1 cellular context compared by ENCODE assay signal in the genomic region with DNA sequence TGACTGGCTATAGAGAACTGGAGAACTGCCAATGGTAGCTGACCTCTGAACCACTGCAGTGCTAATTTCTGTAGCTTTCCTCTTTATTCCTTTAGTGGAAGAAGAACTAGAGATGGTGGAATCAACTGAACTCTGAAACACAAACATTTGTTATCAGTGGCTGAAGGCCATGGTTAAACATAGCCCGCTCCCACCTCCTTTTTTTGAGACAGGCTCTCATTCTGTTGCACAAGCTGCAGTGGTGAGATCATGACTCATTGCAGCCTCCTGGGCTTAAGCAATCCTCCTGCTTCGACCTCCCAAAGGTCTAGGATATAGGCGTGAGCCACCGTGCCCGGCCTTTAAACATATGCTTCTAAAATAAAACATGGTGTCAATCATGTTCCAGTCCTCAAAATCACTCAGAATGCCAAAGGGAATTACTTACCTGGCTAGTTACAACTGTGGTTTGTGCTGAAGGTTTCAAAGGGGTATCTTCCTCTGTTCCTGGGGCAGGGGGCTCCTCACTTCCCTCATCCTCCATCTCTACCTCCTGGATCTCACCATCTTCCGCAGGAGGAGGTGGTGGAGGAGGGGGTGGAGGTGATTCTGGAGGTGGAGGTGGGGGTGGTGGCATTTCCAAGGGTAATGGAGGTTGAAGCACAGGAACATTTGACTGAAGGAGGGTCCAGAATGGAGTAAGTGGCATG.
TF ChIP-seq lines count a peak whose summit lies in the region.

No MANE protein-coding gene starts in this region.

TF ChIP-seq in HepG2, 621 proteins besides CTCF, POLR2A, EP300 and RAD21 (continued from another document and continues in another):
- TF ChIP-seq, protein P1, sequence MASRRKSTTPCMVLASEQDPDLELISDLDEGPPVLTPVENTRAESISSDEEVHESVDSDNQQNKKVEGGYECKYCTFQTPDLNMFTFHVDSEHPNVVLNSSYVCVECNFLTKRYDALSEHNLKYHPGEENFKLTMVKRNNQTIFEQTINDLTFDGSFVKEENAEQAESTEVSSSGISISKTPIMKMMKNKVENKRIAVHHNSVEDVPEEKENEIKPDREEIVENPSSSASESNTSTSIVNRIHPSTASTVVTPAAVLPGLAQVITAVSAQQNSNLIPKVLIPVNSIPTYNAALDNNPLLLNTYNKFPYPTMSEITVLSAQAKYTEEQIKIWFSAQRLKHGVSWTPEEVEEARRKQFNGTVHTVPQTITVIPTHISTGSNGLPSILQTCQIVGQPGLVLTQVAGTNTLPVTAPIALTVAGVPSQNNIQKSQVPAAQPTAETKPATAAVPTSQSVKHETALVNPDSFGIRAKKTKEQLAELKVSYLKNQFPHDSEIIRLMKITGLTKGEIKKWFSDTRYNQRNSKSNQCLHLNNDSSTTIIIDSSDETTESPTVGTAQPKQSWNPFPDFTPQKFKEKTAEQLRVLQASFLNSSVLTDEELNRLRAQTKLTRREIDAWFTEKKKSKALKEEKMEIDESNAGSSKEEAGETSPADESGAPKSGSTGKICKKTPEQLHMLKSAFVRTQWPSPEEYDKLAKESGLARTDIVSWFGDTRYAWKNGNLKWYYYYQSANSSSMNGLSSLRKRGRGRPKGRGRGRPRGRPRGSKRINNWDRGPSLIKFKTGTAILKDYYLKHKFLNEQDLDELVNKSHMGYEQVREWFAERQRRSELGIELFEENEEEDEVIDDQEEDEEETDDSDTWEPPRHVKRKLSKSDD (CRISPR knock-in tag; IDR thresholded peaks at IDR 0.05; ENCODE audit: low read depth), result peak; percentile 61; the same call in 1 of the 2 replicates
- TF ChIP-seq ZNF431 (CRISPR knock-in tag; IDR thresholded peaks at IDR 0.05; ENCODE audit: borderline replicate concordance, low read depth), result no peak; the same call in 1 of the 2 replicates
- TF ChIP-seq ZNF430 (CRISPR knock-in tag; IDR thresholded peaks at IDR 0.05), result peak; percentile 93
- no peak for TF ChIP-seq PHF5A (CRISPR knock-in tag; IDR thresholded peaks at IDR 0.05; ENCODE audit: low read depth, unreplicated experiment)
- TF ChIP-seq, protein P2, sequence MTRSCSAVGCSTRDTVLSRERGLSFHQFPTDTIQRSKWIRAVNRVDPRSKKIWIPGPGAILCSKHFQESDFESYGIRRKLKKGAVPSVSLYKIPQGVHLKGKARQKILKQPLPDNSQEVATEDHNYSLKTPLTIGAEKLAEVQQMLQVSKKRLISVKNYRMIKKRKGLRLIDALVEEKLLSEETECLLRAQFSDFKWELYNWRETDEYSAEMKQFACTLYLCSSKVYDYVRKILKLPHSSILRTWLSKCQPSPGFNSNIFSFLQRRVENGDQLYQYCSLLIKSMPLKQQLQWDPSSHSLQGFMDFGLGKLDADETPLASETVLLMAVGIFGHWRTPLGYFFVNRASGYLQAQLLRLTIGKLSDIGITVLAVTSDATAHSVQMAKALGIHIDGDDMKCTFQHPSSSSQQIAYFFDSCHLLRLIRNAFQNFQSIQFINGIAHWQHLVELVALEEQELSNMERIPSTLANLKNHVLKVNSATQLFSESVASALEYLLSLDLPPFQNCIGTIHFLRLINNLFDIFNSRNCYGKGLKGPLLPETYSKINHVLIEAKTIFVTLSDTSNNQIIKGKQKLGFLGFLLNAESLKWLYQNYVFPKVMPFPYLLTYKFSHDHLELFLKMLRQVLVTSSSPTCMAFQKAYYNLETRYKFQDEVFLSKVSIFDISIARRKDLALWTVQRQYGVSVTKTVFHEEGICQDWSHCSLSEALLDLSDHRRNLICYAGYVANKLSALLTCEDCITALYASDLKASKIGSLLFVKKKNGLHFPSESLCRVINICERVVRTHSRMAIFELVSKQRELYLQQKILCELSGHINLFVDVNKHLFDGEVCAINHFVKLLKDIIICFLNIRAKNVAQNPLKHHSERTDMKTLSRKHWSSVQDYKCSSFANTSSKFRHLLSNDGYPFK (CRISPR knock-in tag; IDR thresholded peaks at IDR 0.05; ENCODE audit: borderline replicate concordance), result no peak
- TF ChIP-seq ATF2 (CRISPR knock-in tag; IDR thresholded peaks at IDR 0.05), result peak; percentile 99
- TF ChIP-seq PAWR (CRISPR knock-in tag; IDR thresholded peaks at IDR 0.05; ENCODE audit: borderline replicate concordance), result no peak
- no peak for TF ChIP-seq ZNF703 (CRISPR knock-in tag; IDR thresholded peaks at IDR 0.05; ENCODE audit: borderline replicate concordance)
- no peak for TF ChIP-seq ZNF737 (CRISPR knock-in tag; IDR thresholded peaks at IDR 0.05; ENCODE audit: borderline replicate concordance)
- TF ChIP-seq CEBPB (IDR thresholded peaks at IDR 0.05; ENCODE audit: borderline replicate concordance, low read depth, low read length), result peak; percentile 99
- TF ChIP-seq ZBTB1 (CRISPR knock-in tag; IDR thresholded peaks at IDR 0.05; ENCODE audit: borderline replicate concordance), result no peak
- TF ChIP-seq SETDB1 (CRISPR knock-in tag; IDR thresholded peaks at IDR 0.05; ENCODE audit: borderline replicate concordance), result no peak
- TF ChIP-seq, protein P3, sequence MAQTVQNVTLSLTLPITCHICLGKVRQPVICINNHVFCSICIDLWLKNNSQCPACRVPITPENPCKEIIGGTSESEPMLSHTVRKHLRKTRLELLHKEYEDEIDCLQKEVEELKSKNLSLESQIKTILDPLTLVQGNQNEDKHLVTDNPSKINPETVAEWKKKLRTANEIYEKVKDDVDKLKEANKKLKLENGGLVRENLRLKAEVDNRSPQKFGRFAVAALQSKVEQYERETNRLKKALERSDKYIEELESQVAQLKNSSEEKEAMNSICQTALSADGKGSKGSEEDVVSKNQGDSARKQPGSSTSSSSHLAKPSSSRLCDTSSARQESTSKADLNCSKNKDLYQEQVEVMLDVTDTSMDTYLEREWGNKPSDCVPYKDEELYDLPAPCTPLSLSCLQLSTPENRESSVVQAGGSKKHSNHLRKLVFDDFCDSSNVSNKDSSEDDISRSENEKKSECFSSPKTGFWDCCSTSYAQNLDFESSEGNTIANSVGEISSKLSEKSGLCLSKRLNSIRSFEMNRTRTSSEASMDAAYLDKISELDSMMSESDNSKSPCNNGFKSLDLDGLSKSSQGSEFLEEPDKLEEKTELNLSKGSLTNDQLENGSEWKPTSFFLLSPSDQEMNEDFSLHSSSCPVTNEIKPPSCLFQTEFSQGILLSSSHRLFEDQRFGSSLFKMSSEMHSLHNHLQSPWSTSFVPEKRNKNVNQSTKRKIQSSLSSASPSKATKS (CRISPR knock-in tag; IDR thresholded peaks at IDR 0.05), result 0 out of 2 replicates have a peak, but pooled peaks have one; percentile 38
- no peak for TF ChIP-seq ZNF616 (CRISPR knock-in tag; IDR thresholded peaks at IDR 0.05; ENCODE audit: low read depth)
- TF ChIP-seq SP140L (CRISPR knock-in tag; IDR thresholded peaks at IDR 0.05; ENCODE audit: borderline replicate concordance), result no peak
- peak; percentile 35; the same call in 1 of the 2 replicates for TF ChIP-seq MBD4 (IDR thresholded peaks at IDR 0.05; ENCODE audit: borderline replicate concordance, low read length)
- peak; percentile 97 for TF ChIP-seq ADNP (CRISPR knock-in tag; IDR thresholded peaks at IDR 0.05)
- TF ChIP-seq, protein P4, sequence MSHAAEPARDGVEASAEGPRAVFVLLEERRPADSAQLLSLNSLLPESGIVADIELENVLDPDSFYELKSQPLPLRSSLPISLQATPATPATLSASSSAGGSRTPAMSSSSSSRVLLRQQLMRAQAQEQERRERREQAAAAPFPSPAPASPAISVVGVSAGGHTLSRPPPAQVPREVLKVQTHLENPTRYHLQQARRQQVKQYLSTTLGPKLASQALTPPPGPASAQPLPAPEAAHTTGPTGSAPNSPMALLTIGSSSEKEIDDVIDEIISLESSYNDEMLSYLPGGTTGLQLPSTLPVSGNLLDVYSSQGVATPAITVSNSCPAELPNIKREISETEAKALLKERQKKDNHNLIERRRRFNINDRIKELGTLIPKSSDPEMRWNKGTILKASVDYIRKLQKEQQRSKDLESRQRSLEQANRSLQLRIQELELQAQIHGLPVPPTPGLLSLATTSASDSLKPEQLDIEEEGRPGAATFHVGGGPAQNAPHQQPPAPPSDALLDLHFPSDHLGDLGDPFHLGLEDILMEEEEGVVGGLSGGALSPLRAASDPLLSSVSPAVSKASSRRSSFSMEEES (CRISPR knock-in tag; IDR thresholded peaks at IDR 0.05), result peak; percentile 71
- no peak for TF ChIP-seq DNMT1 (CRISPR knock-in tag; IDR thresholded peaks at IDR 0.05)
- peak; percentile 87 for TF ChIP-seq SAP130 (CRISPR knock-in tag; IDR thresholded peaks at IDR 0.05; ENCODE audit: low read depth)
- no peak for TF ChIP-seq ZXDC (CRISPR knock-in tag; IDR thresholded peaks at IDR 0.05)
- no peak for TF ChIP-seq NFE2L2 (IDR thresholded peaks at IDR 0.05; ENCODE audit: low read length)
- TF ChIP-seq ELF1 (CRISPR knock-in tag; IDR thresholded peaks at IDR 0.05), result peak; percentile 26; the same call in 1 of the 2 replicates
- 0 out of 2 replicates have a peak, but pooled peaks have one; percentile 22 for TF ChIP-seq ZFX (CRISPR knock-in tag; IDR thresholded peaks at IDR 0.05; ENCODE audit: low read depth)
- peak; percentile 98 for TF ChIP-seq PHF21A (CRISPR knock-in tag; IDR thresholded peaks at IDR 0.05)
- TF ChIP-seq, protein P5, sequence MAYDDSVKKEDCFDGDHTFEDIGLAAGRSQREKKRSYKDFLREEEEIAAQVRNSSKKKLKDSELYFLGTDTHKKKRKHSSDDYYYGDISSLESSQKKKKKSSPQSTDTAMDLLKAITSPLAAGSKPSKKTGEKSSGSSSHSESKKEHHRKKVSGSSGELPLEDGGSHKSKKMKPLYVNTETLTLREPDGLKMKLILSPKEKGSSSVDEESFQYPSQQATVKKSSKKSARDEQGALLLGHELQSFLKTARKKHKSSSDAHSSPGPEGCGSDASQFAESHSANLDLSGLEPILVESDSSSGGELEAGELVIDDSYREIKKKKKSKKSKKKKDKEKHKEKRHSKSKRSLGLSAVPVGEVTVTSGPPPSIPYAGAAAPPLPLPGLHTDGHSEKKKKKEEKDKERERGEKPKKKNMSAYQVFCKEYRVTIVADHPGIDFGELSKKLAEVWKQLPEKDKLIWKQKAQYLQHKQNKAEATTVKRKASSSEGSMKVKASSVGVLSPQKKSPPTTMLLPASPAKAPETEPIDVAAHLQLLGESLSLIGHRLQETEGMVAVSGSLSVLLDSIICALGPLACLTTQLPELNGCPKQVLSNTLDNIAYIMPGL (CRISPR knock-in tag; IDR thresholded peaks at IDR 0.05; ENCODE audit: borderline replicate concordance in 1 of 2, low read depth in 1 of 2), result 0 out of 4 replicates have a peak, but pooled peaks of 1 of the 2 experiments have one; percentile 37
- TF ChIP-seq ZNF274 (CRISPR knock-in tag; IDR thresholded peaks at IDR 0.05), result no peak
- no peak for TF ChIP-seq MXD1 (CRISPR knock-in tag; IDR thresholded peaks at IDR 0.05)
- TF ChIP-seq, protein P6, sequence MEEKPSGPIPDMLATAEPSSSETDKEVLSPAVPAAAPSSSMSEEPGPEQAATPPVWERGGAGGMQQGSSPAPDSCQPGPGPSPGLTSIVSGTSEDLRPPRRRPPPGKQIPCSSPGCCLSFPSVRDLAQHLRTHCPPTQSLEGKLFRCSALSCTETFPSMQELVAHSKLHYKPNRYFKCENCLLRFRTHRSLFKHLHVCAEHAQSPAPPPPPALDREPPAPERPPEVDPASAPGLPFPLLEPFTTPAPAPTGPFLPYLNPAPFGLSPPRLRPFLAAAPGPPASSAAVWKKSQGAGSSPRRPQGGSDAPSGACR (CRISPR knock-in tag; IDR thresholded peaks at IDR 0.05), result peak; percentile 93
- peak; percentile 95 for TF ChIP-seq MIXL1 (CRISPR knock-in tag; IDR thresholded peaks at IDR 0.05)
- no peak for TF ChIP-seq CHD2 (IDR thresholded peaks at IDR 0.05; ENCODE audit: low read depth, low read length)
- no peak for TF ChIP-seq BRD4 (CRISPR knock-in tag; IDR thresholded peaks at IDR 0.05)
- TF ChIP-seq, protein P7, sequence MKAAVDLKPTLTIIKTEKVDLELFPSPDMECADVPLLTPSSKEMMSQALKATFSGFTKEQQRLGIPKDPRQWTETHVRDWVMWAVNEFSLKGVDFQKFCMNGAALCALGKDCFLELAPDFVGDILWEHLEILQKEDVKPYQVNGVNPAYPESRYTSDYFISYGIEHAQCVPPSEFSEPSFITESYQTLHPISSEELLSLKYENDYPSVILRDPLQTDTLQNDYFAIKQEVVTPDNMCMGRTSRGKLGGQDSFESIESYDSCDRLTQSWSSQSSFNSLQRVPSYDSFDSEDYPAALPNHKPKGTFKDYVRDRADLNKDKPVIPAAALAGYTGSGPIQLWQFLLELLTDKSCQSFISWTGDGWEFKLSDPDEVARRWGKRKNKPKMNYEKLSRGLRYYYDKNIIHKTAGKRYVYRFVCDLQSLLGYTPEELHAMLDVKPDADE (CRISPR knock-in tag; IDR thresholded peaks at IDR 0.05), result no peak
- TF ChIP-seq PAX8 (CRISPR knock-in tag; IDR thresholded peaks at IDR 0.05; ENCODE audit: borderline replicate concordance), result no peak
- TF ChIP-seq ZKSCAN1 (IDR thresholded peaks at IDR 0.05; ENCODE audit: low read length), result no peak
- TF ChIP-seq U2AF1 (optimal IDR thresholded peaks at IDR 0.05; ENCODE audit: low read depth, low read length), result no peak
- TF ChIP-seq U2AF2 (IDR thresholded peaks at IDR 0.05; ENCODE audit: low read depth, low read length), result no peak
- TF ChIP-seq STAT5B (CRISPR knock-in tag; IDR thresholded peaks at IDR 0.05), result no peak
- peak; percentile 71; the same call in 1 of the 2 replicates for TF ChIP-seq ZNF878 (CRISPR knock-in tag; IDR thresholded peaks at IDR 0.05)
- peak; percentile 88 for TF ChIP-seq HOXD1 (CRISPR knock-in tag; IDR thresholded peaks at IDR 0.05)
- TF ChIP-seq SP2 (CRISPR knock-in tag; IDR thresholded peaks at IDR 0.05), result no peak
